ENCODE assay signal across 19 cellular contexts in genomic region chr1:197907846-197908616, GRCh38. TPM values are rescaled to one million over a fixed set of nuclear protein-coding genes. Genes with fewer than 3 reads are reported as not detected.
"Had no signal": no experiment of that assay in that cellular context is flagged by ENCODE, and none has a peak within 500 bp of the region (broad histone marks: within the 10 kb centered on the region; RNA-seq: fewer than 3 reads in every experiment).

No MANE protein-coding gene starts in this region.

- H3K4me3 Mint-ChIP-seq: activated CD4-positive, alpha-beta memory T cell treated with anti-CD3 and anti-CD28 coated beads, Interleukin-2, amount 10 ng/mL, durations not matched to agents 7 days and 5 days; immature natural killer cell; natural killer cell treated with Interleukin-12 subunit alpha and Interleukin-12 subunit beta and Interleukin-15 and Interleukin-18, amount 100 ng/mL, for 72 hours had no signal

- DNase-seq: activated CD4-positive, alpha-beta memory T cell treated with anti-CD3 and anti-CD28 coated beads, Interleukin-2, amount 10 ng/mL, durations not matched to agents 7 days and 5 days; activated CD4-positive, alpha-beta T cell treated with anti-CD3 and anti-CD28 coated beads for 1 hour; activated CD8-positive, alpha-beta memory T cell treated with anti-CD3 and anti-CD28 coated beads, Interleukin-2, amount 50 U/mL, for 4 hours; adrenal gland; central memory CD4-positive, alpha-beta T cell; colonic mucosa; immature natural killer cell; mesendoderm; nucleus accumbens; stimulated activated CD4-positive, alpha-beta T cell treated with anti-CD3 and anti-CD28 coated beads, Interleukin-15, amount 100 ng/mL, for 24 hours; stimulated activated CD4-positive, alpha-beta T cell treated with anti-CD3 and anti-CD28 coated beads, Interleukin-4, amount 100 ng/mL, for 1 hour; T1000; transverse colon had no signal

- H3K27ac ChIP-seq: adrenal gland, colonic mucosa, esophagus muscularis mucosa, skin epidermis, transverse colon, VCaP had no signal

- H3K36me3 ChIP-seq: adrenal gland, colonic mucosa, esophagus muscularis mucosa, transverse colon had no signal

- H3K9me3 ChIP-seq: adrenal gland, colonic mucosa, esophagus muscularis mucosa, transverse colon had no signal

- H3K36me3 Mint-ChIP-seq: immature natural killer cell; natural killer cell treated with Interleukin-12 subunit alpha and Interleukin-12 subunit beta and Interleukin-15 and Interleukin-18, amount 100 ng/mL, for 72 hours had no signal

- H3K27ac Mint-ChIP-seq: activated CD4-positive, alpha-beta memory T cell treated with anti-CD3 and anti-CD28 coated beads, Interleukin-2, amount 10 ng/mL, durations not matched to agents 7 days and 5 days; immature natural killer cell; natural killer cell treated with Interleukin-12 subunit alpha and Interleukin-12 subunit beta and Interleukin-15 and Interleukin-18, amount 100 ng/mL, for 72 hours; progenitor cell of endocrine pancreas had no signal

- ATAC-seq: natural killer cell treated with Interleukin-12 subunit alpha and Interleukin-12 subunit beta and Interleukin-15 and Interleukin-18, amount 100 ng/mL, for 72 hours; right cardiac atrium had no signal

- H3K4me3 ChIP-seq: adrenal gland, colonic mucosa, esophagus muscularis mucosa, skin epidermis, transverse colon had no signal

- H3K9me3 Mint-ChIP-seq: activated CD4-positive, alpha-beta memory T cell treated with anti-CD3 and anti-CD28 coated beads, Interleukin-2, amount 10 ng/mL, durations not matched to agents 7 days and 5 days; natural killer cell treated with Interleukin-12 subunit alpha and Interleukin-12 subunit beta and Interleukin-15 and Interleukin-18, amount 100 ng/mL, for 72 hours had no signal

RNA-seq across cellular contexts. Expression of gene LHX9, which starts 9.1 kb away (rescaled TPM):
- total RNA-seq: activated CD4-positive, alpha-beta memory T cell treated with anti-CD3 and anti-CD28 coated beads, Interleukin-2, amount 10 ng/mL, durations not matched to agents 7 days and 5 days; esophagus muscularis mucosa; progenitor cell of endocrine pancreas; transverse colon had no signal
- polyA plus RNA-seq: immature natural killer cell had no signal
